Comparison of ENCODE assay signal across 16 cellular contexts in genomic region chr17:82092628-82092994, GRCh38. TPM values are rescaled to one million over a fixed set of nuclear protein-coding genes. Genes with fewer than 3 reads are reported as not detected.
DNase-seq lines count a peak whose midpoint lies in the region; ATAC-seq and TF ChIP-seq lines count a peak whose summit lies in the region.
"Had no signal": no experiment of that assay in that cellular context is flagged by ENCODE, and none has a peak within 500 bp of the region (broad histone marks: within the 10 kb centered on the region; RNA-seq: fewer than 3 reads in every experiment).

No MANE protein-coding gene starts in this region.

- DNase-seq in activated CD4-positive, alpha-beta T cell treated with anti-CD3 and anti-CD28 coated beads for 48 hours = peak; percentile 2
- DNase-seq in activated CD4-positive, alpha-beta T cell treated with anti-CD3 and anti-CD28 coated beads for 1 hour = no peak
- peak; percentile 2 for DNase-seq in stimulated activated CD4-positive, alpha-beta T cell treated with anti-CD3 and anti-CD28 coated beads, Interleukin-4, amount 100 ng/mL, for 1 hour
- no peak for DNase-seq in stimulated activated CD4-positive, alpha-beta T cell treated with anti-CD3 and anti-CD28 coated beads, Interleukin-15, amount 100 ng/mL, for 24 hours
- peak; percentile 26 for DNase-seq in left ventricle myocardium superior
- DNase-seq in endodermal cell = no peak
- DNase-seq in activated CD8-positive, alpha-beta T cell treated with anti-CD3 and anti-CD28 coated beads, Interleukin-2, amount 10 ng/mL, durations not matched to agents 7 days and 5 days = no peak
- DNase-seq: AML-193, Caco-2, GF-D8, HFFc6 had no signal

- H3K9me3 Mint-ChIP-seq in endodermal cell = no peaks in the 10 kb centered on the region
- H3K9me3 Mint-ChIP-seq in activated CD8-positive, alpha-beta T cell treated with anti-CD3 and anti-CD28 coated beads, Interleukin-2, amount 10 ng/mL, durations not matched to agents 7 days and 5 days (ENCODE audit: insufficient read depth) = no peaks in the 10 kb centered on the region
- H3K9me3 Mint-ChIP-seq: CD8-positive, alpha-beta memory T cell; HFFc6 had no signal

- peaks cover 17% of the 10 kb centered on the region for H3K4me1 ChIP-seq in endodermal cell (ENCODE audit: control insufficient read depth, insufficient read depth, low read length)

- no peak overlapping the region for H3K27ac ChIP-seq in endodermal cell (ENCODE audit: low read depth, low read length)
- H3K27ac ChIP-seq: BLaER1, HL-60 had no signal

- H3K36me3 ChIP-seq in endodermal cell (ENCODE audit: control insufficient read depth, insufficient read depth, low read length) = peaks cover 67% of the 10 kb centered on the region

- WGBS in endodermal cell (ENCODE audit: insufficient coverage in 1 of 2, insufficient read length in 1 of 2), 2 experiments = 96 to 98% methylated on average over 9 to 20 of the region's 20 CpGs

- no peak for TF ChIP-seq CTCF in endodermal cell (conservative IDR thresholded peaks at IDR 0.05)

- H3K27ac Mint-ChIP-seq in endodermal cell = no peak overlapping the region
- H3K27ac Mint-ChIP-seq in activated CD8-positive, alpha-beta T cell treated with anti-CD3 and anti-CD28 coated beads, Interleukin-2, amount 10 ng/mL, durations not matched to agents 7 days and 5 days = no peak overlapping the region
- H3K27ac Mint-ChIP-seq: CD8-positive, alpha-beta memory T cell; HFFc6 had no signal

- H3K9me3 ChIP-seq in endodermal cell (ENCODE audit: control insufficient read depth, low read length) = no peaks in the 10 kb centered on the region
- H3K9me3 ChIP-seq: BLaER1, Caco-2, HAP-1 had no signal

- no peak overlapping the region for H3K4me3 Mint-ChIP-seq in endodermal cell
- no peak overlapping the region for H3K4me3 Mint-ChIP-seq in activated CD8-positive, alpha-beta T cell treated with anti-CD3 and anti-CD28 coated beads, Interleukin-2, amount 10 ng/mL, durations not matched to agents 7 days and 5 days
- H3K4me3 Mint-ChIP-seq: CD8-positive, alpha-beta memory T cell; HFFc6 had no signal

- intact Hi-C loops in left ventricle myocardium superior (cut with micrococcal nuclease) = no loop called here

- ATAC-seq in left ventricle myocardium superior (no peak), HG03460 (IDR thresholded peaks at IDR 0.05; ENCODE audit: unreplicated experiment) (no peak)
- no peak for ATAC-seq in activated CD8-positive, alpha-beta T cell treated with anti-CD3 and anti-CD28 coated beads, Interleukin-2, amount 10 ng/mL, durations not matched to agents 7 days and 5 days

- POLR2A ChIA-PET in activated CD8-positive, alpha-beta T cell treated with anti-CD3 and anti-CD28 coated beads, Interleukin-2, amount 10 ng/mL, durations not matched to agents 7 days and 5 days (lab: Charles Lee) = interaction anchor here (0.7 kb wide), 1 partner anchor 11 kb away, joined by 3 read pairs; no protein-coding TSS in a partner anchor

- H3K9ac ChIP-seq in endodermal cell (ENCODE audit: extremely low read depth, low read length, poor library complexity, severe bottlenecking) = no peak overlapping the region
- H3K9ac ChIP-seq: BLaER1 had no signal

- H3K4me3 ChIP-seq in endodermal cell (ENCODE audit: low read length) = no peak overlapping the region
- H3K4me3 ChIP-seq: BLaER1, HAP-1 had no signal

- CTCF ChIA-PET in activated CD8-positive, alpha-beta T cell treated with anti-CD3 and anti-CD28 coated beads, Interleukin-2, amount 10 ng/mL, durations not matched to agents 7 days and 5 days (lab: Charles Lee) = no interaction called here

- peaks cover 2% of the 10 kb centered on the region for H3K4me1 Mint-ChIP-seq in endodermal cell
- H3K4me1 Mint-ChIP-seq in activated CD8-positive, alpha-beta T cell treated with anti-CD3 and anti-CD28 coated beads, Interleukin-2, amount 10 ng/mL, durations not matched to agents 7 days and 5 days (ENCODE audit: low read depth) = peaks cover 10% of the 10 kb centered on the region

- H3K27me3 Mint-ChIP-seq in endodermal cell (ENCODE audit: insufficient read depth) = no peaks in the 10 kb centered on the region
- H3K27me3 Mint-ChIP-seq in activated CD8-positive, alpha-beta T cell treated with anti-CD3 and anti-CD28 coated beads, Interleukin-2, amount 10 ng/mL, durations not matched to agents 7 days and 5 days (ENCODE audit: low read depth) = no peaks in the 10 kb centered on the region
- H3K27me3 Mint-ChIP-seq: CD8-positive, alpha-beta memory T cell had no signal

- H3K36me3 Mint-ChIP-seq in endodermal cell (ENCODE audit: low read depth) = peaks cover 32% of the 10 kb centered on the region
- H3K36me3 Mint-ChIP-seq in activated CD8-positive, alpha-beta T cell treated with anti-CD3 and anti-CD28 coated beads, Interleukin-2, amount 10 ng/mL, durations not matched to agents 7 days and 5 days (ENCODE audit: low read depth) = peaks cover 27% of the 10 kb centered on the region

- H3K27me3 ChIP-seq in endodermal cell (ENCODE audit: control insufficient read depth, insufficient read depth, low read length, poor library complexity, severe bottlenecking) = no peaks in the 10 kb centered on the region
- H3K27me3 ChIP-seq: BLaER1 had no signal

RNA-seq across cellular contexts. Expression of gene FASN, which starts 5.4 kb away (rescaled TPM):
- 17.0 TPM for total RNA-seq in left ventricle myocardium superior
- 100 to 1,000 TPM; 371 to 498 TPM for total RNA-seq in endodermal cell
- polyA plus RNA-seq in endodermal cell (2013, experiment 1 of 2) = 301 TPM
- polyA plus RNA-seq in endodermal cell (2013, experiment 2 of 2) = 312 TPM
- 100 to 1,000 TPM; 255 to 261 TPM for total RNA-seq in activated CD8-positive, alpha-beta T cell treated with anti-CD3 and anti-CD28 coated beads, Interleukin-2, amount 10 ng/mL, durations not matched to agents 7 days and 5 days

RNA-seq across cellular contexts. Expression of gene DUS1L, which starts 27.0 kb away (rescaled TPM):
- 67.7 TPM for total RNA-seq in left ventricle myocardium superior
- 100 to 1,000 TPM in 1 of 2 donors, 10 to 100 TPM in 1; 85.3 to 108 TPM for total RNA-seq in endodermal cell
- polyA plus RNA-seq in endodermal cell (2013, experiment 1 of 2) = 74.8 TPM
- 69.5 TPM for polyA plus RNA-seq in endodermal cell (2013, experiment 2 of 2)
- total RNA-seq in activated CD8-positive, alpha-beta T cell treated with anti-CD3 and anti-CD28 coated beads, Interleukin-2, amount 10 ng/mL, durations not matched to agents 7 days and 5 days = 100 to 1,000 TPM; 126 to 127 TPM

RNA-seq across cellular contexts. Expression of gene GPS1, which starts 40.9 kb away (rescaled TPM):
- total RNA-seq in left ventricle myocardium superior (90.6 TPM), endodermal cell (100 to 1,000 TPM; 152 to 153 TPM)
- polyA plus RNA-seq in endodermal cell (2013, experiment 1 of 2) = 128 TPM
- 119 TPM for polyA plus RNA-seq in endodermal cell (2013, experiment 2 of 2)
- total RNA-seq in activated CD8-positive, alpha-beta T cell treated with anti-CD3 and anti-CD28 coated beads, Interleukin-2, amount 10 ng/mL, durations not matched to agents 7 days and 5 days = 100 to 1,000 TPM in 1 of 2 experiments, 10 to 100 TPM in 1; 97.6 to 104 TPM

RNA-seq across cellular contexts. Expression of gene RFNG, which starts 41.0 kb away (rescaled TPM):
- 21.8 TPM for total RNA-seq in left ventricle myocardium superior
- total RNA-seq in endodermal cell = 10 to 100 TPM; 46.3 to 54.5 TPM
- 44.6 TPM for polyA plus RNA-seq in endodermal cell (2013, experiment 1 of 2)
- polyA plus RNA-seq in endodermal cell (2013, experiment 2 of 2) = 43.4 TPM
- 10 to 100 TPM; 19.4 to 20.8 TPM for total RNA-seq in activated CD8-positive, alpha-beta T cell treated with anti-CD3 and anti-CD28 coated beads, Interleukin-2, amount 10 ng/mL, durations not matched to agents 7 days and 5 days

RNA-seq across cellular contexts. Expression of gene DCXR, which starts 55.1 kb away (rescaled TPM):
- 177 TPM for total RNA-seq in left ventricle myocardium superior
- total RNA-seq in endodermal cell = 10 to 100 TPM; 73.8 to 83.6 TPM
- 84.8 TPM for polyA plus RNA-seq in endodermal cell (2013, experiment 1 of 2)
- 72.9 TPM for polyA plus RNA-seq in endodermal cell (2013, experiment 2 of 2)
- 100 to 1,000 TPM; 141 TPM for total RNA-seq in activated CD8-positive, alpha-beta T cell treated with anti-CD3 and anti-CD28 coated beads, Interleukin-2, amount 10 ng/mL, durations not matched to agents 7 days and 5 days

Comparison
In these comparisons a context has a peak if more than half of its experiments do, and no peak if none do; other contexts are left out.
1. DNase-seq: peak in activated CD4-positive, alpha-beta T cell treated with anti-CD3 and anti-CD28 coated beads for 48 hours (single experiment), stimulated activated CD4-positive, alpha-beta T cell treated with anti-CD3 and anti-CD28 coated beads, Interleukin-4, amount 100 ng/mL, for 1 hour (single experiment) and left ventricle myocardium superior (single experiment); none in activated CD4-positive, alpha-beta T cell treated with anti-CD3 and anti-CD28 coated beads for 1 hour (single experiment), stimulated activated CD4-positive, alpha-beta T cell treated with anti-CD3 and anti-CD28 coated beads, Interleukin-15, amount 100 ng/mL, for 24 hours (single experiment), endodermal cell (single experiment) and activated CD8-positive, alpha-beta T cell treated with anti-CD3 and anti-CD28 coated beads, Interleukin-2, amount 10 ng/mL, durations not matched to agents 7 days and 5 days (single experiment).
2. RNA of gene FASN, which starts 5.4 kb away (total RNA-seq): 371 to 498 TPM in endodermal cell and 255 to 261 TPM in activated CD8-positive, alpha-beta T cell treated with anti-CD3 and anti-CD28 coated beads, Interleukin-2, amount 10 ng/mL, durations not matched to agents 7 days and 5 days; 17.0 TPM in left ventricle myocardium superior (single experiment); every median in the first group is over 10 times any median in the second.